In the genomic region with DNA sequence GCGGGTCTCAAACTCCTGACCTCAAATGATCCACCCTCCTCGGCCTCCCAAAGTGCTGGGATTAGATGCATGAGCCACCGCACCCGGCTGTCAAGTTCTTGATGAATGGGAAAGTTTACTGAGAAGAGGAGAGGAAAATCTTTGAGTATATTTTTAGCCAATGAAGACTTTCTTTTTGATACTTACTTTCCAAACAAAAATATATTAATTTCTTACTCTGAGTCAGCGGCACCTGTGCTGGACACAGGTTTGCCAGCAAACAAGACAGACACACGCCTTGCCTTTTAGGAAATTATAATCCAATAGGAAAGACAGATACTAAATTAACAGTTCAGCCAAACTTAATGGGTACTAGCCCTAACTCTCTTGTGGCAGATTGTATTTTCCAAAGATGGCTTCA, we compare ENCODE assay signal across 9 cellular contexts.
"Had no signal": no experiment of that assay in that cellular context is flagged by ENCODE, and none has a peak within 500 bp of the region (broad histone marks: within the 10 kb centered on the region; RNA-seq: fewer than 3 reads in every experiment).

No MANE protein-coding gene starts in this region.

- FAIRE-seq: H1, H54, HTR-8/SVneo had no signal

- H3K4me1 Mint-ChIP-seq: GM23338 had no signal

- H3K9me3 Mint-ChIP-seq: GM23338, H9 had no signal

- H3K4me3 ChIP-seq: GM23338 had no signal

- H3K27ac ChIP-seq: KMS-11 had no signal

- ATAC-seq: GM23338 had no signal

- H3K9ac ChIP-seq: KMS-11 had no signal

- H2AFZ ChIP-seq: GM23338 had no signal

- DNase-seq: H9, HCEC 1CT, IMR-90, KBM-7 had no signal

- H3K4me2 ChIP-seq: GM23338, KMS-11 had no signal

- H3K27ac Mint-ChIP-seq: GM23338 had no signal

- H3K4me3 Mint-ChIP-seq: GM23338, H9 had no signal
